8 cellular contexts compared by ENCODE assay signal in the genomic region with DNA sequence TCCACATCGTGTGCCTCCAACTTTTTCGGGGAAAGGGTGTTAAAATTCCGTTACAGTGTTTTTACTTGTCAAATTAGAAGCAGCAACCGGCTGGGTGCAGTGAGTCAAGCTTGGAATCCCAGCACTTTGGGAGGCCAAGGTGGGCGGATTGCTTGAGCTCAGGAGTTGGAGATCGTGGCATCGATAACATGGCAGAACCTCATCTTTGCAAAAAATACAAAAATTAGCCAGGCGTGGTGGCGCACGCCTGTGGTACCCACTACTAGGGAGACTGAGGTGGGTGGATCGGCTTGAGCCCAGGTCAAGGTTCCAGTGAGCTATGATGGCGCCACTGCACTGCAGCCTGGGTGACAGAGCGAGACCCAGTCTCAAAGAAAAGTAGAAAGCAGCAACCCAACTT. TPM values are rescaled to one million over a fixed set of nuclear protein-coding genes. Genes with fewer than 3 reads are reported as not detected.
A peak's percentile ranks its signal among the peaks of the same experiment; 100 is the strongest.
DNase-seq lines count a peak whose midpoint lies in the region; ATAC-seq and TF ChIP-seq lines count a peak whose summit lies in the region.

No MANE protein-coding gene starts in this region.

- H3K4me3 Mint-ChIP-seq in nephron = peak overlapping the region; percentile 92 to 95 (median 94)

- no peak for DNase-seq in BJ (ENCODE audit: low read depth)
- no peak for DNase-seq in NB4 (ENCODE audit: low read depth)
- DNase-seq in effector memory CD4-positive, alpha-beta T cell = no peak
- no peak for DNase-seq in mesenteric fat pad (ENCODE audit: low spot score)

- H3K36me3 Mint-ChIP-seq in nephron (ENCODE audit: low read depth) = peaks cover 22% of the 10 kb centered on the region

- H3K36me3 ChIP-seq in BJ (ENCODE audit: control insufficient read depth, insufficient read depth, low read length) = peaks cover 15% of the 10 kb centered on the region
- H3K36me3 ChIP-seq in effector memory CD4-positive, alpha-beta T cell (ENCODE audit: control insufficient read depth, insufficient read depth, low read length) = peaks cover 34% of the 10 kb centered on the region

- ATAC-seq in GM21576 (IDR thresholded peaks at IDR 0.05; ENCODE audit: unreplicated experiment) (no peak), GM18867 (IDR thresholded peaks at IDR 0.05; ENCODE audit: unreplicated experiment) (no peak), GM21447 (IDR thresholded peaks at IDR 0.05; ENCODE audit: unreplicated experiment) (no peak)

- H3K4me1 Mint-ChIP-seq in nephron = peaks cover 44% of the 10 kb centered on the region

- H3K27ac Mint-ChIP-seq in nephron = peak overlapping the region; percentile 80 to 94 (median 93)

- H3K9me3 Mint-ChIP-seq in nephron = no peaks in the 10 kb centered on the region

- peaks cover 29% of the 10 kb centered on the region for H3K4me1 ChIP-seq in effector memory CD4-positive, alpha-beta T cell (ENCODE audit: control insufficient read depth, insufficient read depth, low read length, poor library complexity, severe bottlenecking)

- H3K27me3 ChIP-seq in BJ (ENCODE audit: control insufficient read depth, insufficient read depth, low read length) = no peaks in the 10 kb centered on the region
- H3K27me3 ChIP-seq in effector memory CD4-positive, alpha-beta T cell (replicated peaks; ENCODE audit: control insufficient read depth, insufficient read depth, low read length, poor library complexity, severe bottlenecking) = no peaks in the 10 kb centered on the region

- H3K9me3 ChIP-seq in effector memory CD4-positive, alpha-beta T cell (ENCODE audit: control insufficient read depth, low read length) = no peaks in the 10 kb centered on the region

- TF ChIP-seq POLR2A in NB4 (IDR thresholded peaks at IDR 0.05; ENCODE audit: extremely low read depth, insufficient read length) = no peak

- POLR2A ChIA-PET in BJ (lab: Charles Lee) = no interaction called here

- TF ChIP-seq CTCF in BJ (IDR thresholded peaks at IDR 0.05; ENCODE audit: insufficient read depth, low read depth, low read length) (no peak), NB4 (IDR thresholded peaks at IDR 0.05; ENCODE audit: low read depth, low read length) (no peak), nephron (IDR thresholded peaks at IDR 0.05; ENCODE audit: unreplicated experiment in 3 of 3) (no peak)

- H3K27me3 Mint-ChIP-seq in nephron (ENCODE audit: low read depth) = no peaks in the 10 kb centered on the region

- H3K4me3 ChIP-seq in BJ (ENCODE audit: low read depth, low read length) = peak overlapping the region; percentile 57
- peak overlapping the region; percentile 82 for H3K4me3 ChIP-seq in NB4 (ENCODE audit: low read depth, low read length)
- H3K4me3 ChIP-seq in effector memory CD4-positive, alpha-beta T cell (ENCODE audit: insufficient read depth, low read depth, low read length, poor library complexity, severe bottlenecking) = peak overlapping the region; percentile 89

- CTCF ChIA-PET in BJ (lab: Yijun Ruan, JAX) = interaction anchor here (0.9 kb wide), 1 partner anchor 11 kb away, joined by 3 read pairs; no protein-coding TSS in a partner anchor

- H3K27ac ChIP-seq in effector memory CD4-positive, alpha-beta T cell (ENCODE audit: insufficient read depth, low read length, poor library complexity, severe bottlenecking) = peak overlapping the region; percentile 92

RNA-seq across cellular contexts. Expression of gene SLC35E1, which starts 1.1 kb away (rescaled TPM):
- 35.2 and 55.6 TPM in 2 replicates for polyA plus RNA-seq in BJ (2011; rRNA removed)
- polyA minus RNA-seq in BJ (2011; rRNA and poly(A)+ RNA removed) = 41.1 and 81.7 TPM in 2 replicates
- 48.7 TPM for total RNA-seq in mesenteric fat pad

RNA-seq across cellular contexts. Expression of gene CHERP, which starts 31.1 kb away (rescaled TPM):
- 3.2 and 4.0 TPM in 2 replicates for polyA plus RNA-seq in BJ (2011; rRNA removed)
- polyA minus RNA-seq in BJ (2011; rRNA and poly(A)+ RNA removed) = 3.4 and 7.3 TPM in 2 replicates
- 34.3 TPM for total RNA-seq in mesenteric fat pad

RNA-seq across cellular contexts. Expression of gene MED26, which starts 54.7 kb away (rescaled TPM):
- polyA plus RNA-seq in BJ (2011; rRNA removed) = 2.9 and 3.9 TPM in 2 replicates
- polyA minus RNA-seq in BJ (2011; rRNA and poly(A)+ RNA removed) = 7.8 and 9.4 TPM in 2 replicates
- total RNA-seq in mesenteric fat pad = 12.7 TPM
